ENCODE assay signal across 24 cellular contexts in genomic region chr4:175281894-175282293, GRCh38.
"Had no signal": no experiment of that assay in that cellular context is flagged by ENCODE, and none has a peak within 500 bp of the region (broad histone marks: within the 10 kb centered on the region; RNA-seq: fewer than 3 reads in every experiment).

No MANE protein-coding gene starts in this region.

- H3K9me3 ChIP-seq: colonic mucosa, esophagus muscularis mucosa, esophagus squamous epithelium, gastrocnemius medialis, gastroesophageal sphincter, heart left ventricle had no signal

- H3K9me3 Mint-ChIP-seq: endodermal cell had no signal

- H3K4me3 ChIP-seq: colonic mucosa, coronary artery, dorsolateral prefrontal cortex, esophagus muscularis mucosa, esophagus squamous epithelium, gastrocnemius medialis, gastroesophageal sphincter, heart left ventricle, heart right ventricle had no signal

- H3K4me3 Mint-ChIP-seq: dendritic cell treated with granulocyte-macrophage colony-stimulating factor and Interleukin-4, amounts not matched to agents 40 ng/mL and 50 ng/mL, for 4 days; endodermal cell had no signal

- H3K27ac ChIP-seq: colonic mucosa, coronary artery, dorsolateral prefrontal cortex, epithelial cell of prostate, esophagus muscularis mucosa, esophagus squamous epithelium, foreskin keratinocyte, gastrocnemius medialis, gastroesophageal sphincter had no signal

- H3K27me3 Mint-ChIP-seq: dendritic cell treated with granulocyte-macrophage colony-stimulating factor and Interleukin-4, amounts not matched to agents 40 ng/mL and 50 ng/mL, for 4 days had no signal

- H3K27me3 ChIP-seq: colonic mucosa, esophagus muscularis mucosa, esophagus squamous epithelium, foreskin keratinocyte, gastrocnemius medialis, gastroesophageal sphincter, heart left ventricle, heart right ventricle had no signal

- H3K4me1 ChIP-seq: colonic mucosa, esophagus muscularis mucosa, esophagus squamous epithelium, foreskin keratinocyte, gastrocnemius medialis, gastroesophageal sphincter, heart left ventricle, heart right ventricle had no signal

- DNase-seq: colonic mucosa; cortex of kidney; dermis blood vessel endothelial cell; dorsolateral prefrontal cortex; effector CD4-positive, alpha-beta T cell; effector CD8-positive, alpha-beta T cell; effector memory CD4-positive, alpha-beta T cell; endodermal cell; erythroblast; esophagus squamous epithelium; foreskin fibroblast; foreskin keratinocyte; foreskin melanocyte; gastrocnemius medialis; glutamatergic neuron; head of caudate nucleus; heart left ventricle; heart right ventricle had no signal

- ATAC-seq: esophagus mucosa, foreskin keratinocyte, gastrocnemius medialis, gastroesophageal sphincter had no signal

- H3K36me3 ChIP-seq: colonic mucosa, esophagus muscularis mucosa, esophagus squamous epithelium, gastrocnemius medialis, gastroesophageal sphincter, heart left ventricle, heart right ventricle had no signal

- H3K27ac Mint-ChIP-seq: dendritic cell treated with granulocyte-macrophage colony-stimulating factor and Interleukin-4, amounts not matched to agents 40 ng/mL and 50 ng/mL, for 4 days; endodermal cell had no signal

- H3K4me1 Mint-ChIP-seq: endodermal cell had no signal
